ENCODE assay signal across 9 cellular contexts in genomic region chr1:93734999-93735398, GRCh38. TPM values are rescaled to one million over a fixed set of nuclear protein-coding genes. Genes with fewer than 3 reads are reported as not detected.
DNase-seq lines count a peak whose midpoint lies in the region; ATAC-seq and TF ChIP-seq lines count a peak whose summit lies in the region.
"Had no signal": no experiment of that assay in that cellular context is flagged by ENCODE, and none has a peak within 500 bp of the region (broad histone marks: within the 10 kb centered on the region; RNA-seq: fewer than 3 reads in every experiment).

No MANE protein-coding gene starts in this region.

- H3K9me3 Mint-ChIP-seq in progenitor cell of endocrine pancreas (ENCODE audit: low read depth): no peaks in the 10 kb centered on the region

- no peaks in the 10 kb centered on the region for H3K27me3 ChIP-seq in GM06990 (replicated peaks; ENCODE audit: control insufficient read depth, insufficient read depth, low read length)
- H3K27me3 ChIP-seq in IMR-90 (ENCODE audit: control insufficient read depth, insufficient read depth, low read length): no peaks in the 10 kb centered on the region
- H3K27me3 ChIP-seq in mammary epithelial cell (ENCODE audit: insufficient read depth, low read length): no peaks in the 10 kb centered on the region
- no peaks in the 10 kb centered on the region for H3K27me3 ChIP-seq in osteoblast (ENCODE audit: insufficient read depth, low read length)
- H3K27me3 ChIP-seq: uterus had no signal

- peak overlapping the region; percentile 74 for H2AK9ac ChIP-seq in IMR-90 (replicated peaks; ENCODE audit: low read depth, low read length, poor library complexity)

- intact Hi-C loops in IMR-90 (cut with micrococcal nuclease) (loop anchor here (1.0 to 5.0 kb wide), 4 partner anchors 53 to 298 kb away; partner anchors contain the start of gene BCAR3), mammary epithelial cell (cut with micrococcal nuclease) (no loop called here)

- DNase-seq in GM06990 (ENCODE audit: extremely low read depth, insufficient read length) (no peak), IMR-90 (no peak), mammary epithelial cell (no peak), osteoblast (ENCODE audit: insufficient read length, low spot score, missing footprints) (no peak), progenitor cell of endocrine pancreas (ENCODE audit: low spot score, unreplicated experiment) (no peak)
- no peak for DNase-seq in activated CD4-positive, alpha-beta T cell treated with anti-CD3 and anti-CD28 coated beads, Interleukin-2, amount 50 U/mL, for 48 hours
- DNase-seq: esophagus squamous epithelium, uterus had no signal

- H2AFZ ChIP-seq in IMR-90 (replicated peaks; ENCODE audit: low read length, poor library complexity) (peak overlapping the region; percentile 0), mammary epithelial cell (ENCODE audit: low read depth, low read length) (no peak overlapping the region), osteoblast (ENCODE audit: low read length) (peak overlapping the region; percentile 4)

- H3K4me2 ChIP-seq in IMR-90 (ENCODE audit: low read depth, low read length): no peak overlapping the region
- no peak overlapping the region for H3K4me2 ChIP-seq in mammary epithelial cell (ENCODE audit: insufficient read depth, low read depth, low read length)
- H3K4me2 ChIP-seq in osteoblast (ENCODE audit: insufficient read depth, low read length): no peak overlapping the region

- H3K4me1 Mint-ChIP-seq in progenitor cell of endocrine pancreas (ENCODE audit: low read depth): peaks cover 3% of the 10 kb centered on the region

- H2BK5ac ChIP-seq in IMR-90 (ENCODE audit: low read depth, low read length, poor library complexity, severe bottlenecking): peak overlapping the region; percentile 61

- no peak overlapping the region for H3K4me3 Mint-ChIP-seq in progenitor cell of endocrine pancreas (ENCODE audit: low read depth)

- no peak overlapping the region for H3K27ac Mint-ChIP-seq in progenitor cell of endocrine pancreas

- H3K27ac ChIP-seq in IMR-90 (ENCODE audit: insufficient read depth, low read length) (no peak overlapping the region), mammary epithelial cell (ENCODE audit: insufficient read depth, low read depth, low read length) (peak overlapping the region; percentile 47), osteoblast (ENCODE audit: low read depth, low read length) (peak overlapping the region; percentile 58)
- H3K27ac ChIP-seq: esophagus squamous epithelium, uterus had no signal

- TF ChIP-seq POLR2A in IMR-90 (IDR thresholded peaks at IDR 0.05; ENCODE audit: low read depth, low read length): no peak

- H3K23ac ChIP-seq in IMR-90 (ENCODE audit: low read depth, low read length): peak overlapping the region; percentile 25

- POLR2A ChIA-PET in IMR-90 (lab: Charles Lee; ENCODE audit: unreplicated experiment): no interaction called here

- H3K14ac ChIP-seq in IMR-90 (replicated peaks; ENCODE audit: low read depth, low read length): peak overlapping the region; percentile 65

- peaks cover 11% of the 10 kb centered on the region for H3K27me3 Mint-ChIP-seq in progenitor cell of endocrine pancreas

- peak overlapping the region; percentile 62 for H2AK5ac ChIP-seq in IMR-90 (ENCODE audit: low read depth, low read length)

- peak overlapping the region; percentile 86 for H3K4ac ChIP-seq in IMR-90 (ENCODE audit: low read depth, low read length)

- no CpG with 5 or more reads among the region's 2 CpGs for WGBS in IMR-90 (ENCODE audit: extremely low coverage in 2 of 2, insufficient read length in 1 of 2), 2 experiments
- 100% methylated on average over 2 of the region's 2 CpGs for WGBS in mammary epithelial cell (ENCODE audit: low coverage, missing lambda C conversion rate)

- H3K9me3 ChIP-seq in IMR-90 (ENCODE audit: control insufficient read depth, insufficient read depth, low read length): peaks cover 3% of the 10 kb centered on the region; the same call in 1 of the 2 replicates
- no peaks in the 10 kb centered on the region for H3K9me3 ChIP-seq in mammary epithelial cell (replicated peaks; ENCODE audit: insufficient read depth, low read length)
- no peaks in the 10 kb centered on the region for H3K9me3 ChIP-seq in osteoblast (ENCODE audit: low read depth, low read length)
- H3K9me3 ChIP-seq: esophagus squamous epithelium, uterus had no signal

- H3K9ac ChIP-seq in IMR-90 (ENCODE audit: low read depth, low read length): no peak overlapping the region
- H3K9ac ChIP-seq in mammary epithelial cell (ENCODE audit: insufficient read depth, low read length): no peak overlapping the region

- H3K18ac ChIP-seq in IMR-90 (ENCODE audit: low read depth, low read length): peak overlapping the region; percentile 72; the same call in 1 of the 2 replicates

- peak overlapping the region; percentile 52; the same call in 2 of the 3 replicates for H2BK15ac ChIP-seq in IMR-90 (ENCODE audit: low read depth, low read length)

- H4K91ac ChIP-seq in IMR-90 (ENCODE audit: insufficient read depth, low read depth, low read length): peak overlapping the region; percentile 51

- H3K36me3 Mint-ChIP-seq in progenitor cell of endocrine pancreas (ENCODE audit: insufficient read depth): no peaks in the 10 kb centered on the region

- TF ChIP-seq CTCF in GM06990 (IDR thresholded peaks at IDR 0.05; ENCODE audit: insufficient read depth, low read length, poor library complexity, severe bottlenecking): peak; percentile 68
- TF ChIP-seq CTCF in IMR-90 (conservative IDR thresholded peaks at IDR 0.05; ENCODE audit: low read depth, low read length): peak; percentile 40
- peak in 1 of 2 donors; percentile 23 for TF ChIP-seq CTCF in mammary epithelial cell (conservative IDR thresholded peaks at IDR 0.05 in 1 of 2, IDR thresholded peaks at IDR 0.05 in 1 of 2; ENCODE audit: extremely low read depth in 1 of 2, insufficient read depth in 1 of 2, low read depth in 1 of 2, low read length in 2 of 2)
- peak; percentile 55 for TF ChIP-seq CTCF in osteoblast (IDR thresholded peaks at IDR 0.05; ENCODE audit: extremely low read depth, low read depth, low read length)
- TF ChIP-seq CTCF in progenitor cell of endocrine pancreas (IDR thresholded peaks at IDR 0.05; ENCODE audit: unreplicated experiment): no peak

- H4K8ac ChIP-seq in IMR-90 (ENCODE audit: low read depth in 2 of 2, low read length in 2 of 2): peak overlapping the region; percentile 25 to 67; a peak in 3 of 4 replicates

- TF ChIP-seq RAD21 in IMR-90 (IDR thresholded peaks at IDR 0.05; ENCODE audit: low read length): peak; percentile 32

- no peak overlapping the region for H3K56ac ChIP-seq in IMR-90 (ENCODE audit: extremely low read depth, insufficient read depth, low read length)

- ATAC-seq in IMR-90 (ENCODE audit: low read depth) (no peak), HG02763 (IDR thresholded peaks at IDR 0.05; ENCODE audit: unreplicated experiment) (no peak)

- BruUV-seq in IMR-90 (replicated peaks; lab: Mats Ljungman, UMichigan) (no TSS peak), mammary epithelial cell (replicated peaks; lab: Mats Ljungman, UMichigan) (no TSS peak)

- H2BK20ac ChIP-seq in IMR-90 (ENCODE audit: low read depth, low read length): peak overlapping the region; percentile 83

- in situ Hi-C loops in IMR-90 (cut with MboI; ENCODE audit: low sequenced_read_pairs) (no loop called here), mammary epithelial cell (cut with MboI; ENCODE audit: low sequenced_read_pairs in 2 of 2) (no loop called here)

- peaks cover 19% of the 10 kb centered on the region for H3K9me1 ChIP-seq in IMR-90 (ENCODE audit: insufficient read depth, low read length)

- H3K4me3 ChIP-seq in GM06990 (replicated peaks; ENCODE audit: low read depth, low read length) (no peak overlapping the region), IMR-90 (ENCODE audit: insufficient read depth, low read depth, low read length) (no peak overlapping the region), mammary epithelial cell (replicated peaks in 1 of 3; ENCODE audit: insufficient read depth in 1 of 3, low read depth in 2 of 3, low read length in 3 of 3) (no peak overlapping the region), osteoblast (ENCODE audit: insufficient read depth, low read length) (no peak overlapping the region)
- H3K4me3 ChIP-seq: esophagus squamous epithelium, uterus had no signal

- H3K79me1 ChIP-seq in IMR-90 (ENCODE audit: low read depth in 1 of 2, low read length in 2 of 2): peaks cover 0 to 11% of the 10 kb centered on the region in 2 experiments; a peak in 3 of 4 replicates

- peak overlapping the region; percentile 85 for H2BK120ac ChIP-seq in IMR-90 (ENCODE audit: low read depth, low read length)

- H3K79me2 ChIP-seq in mammary epithelial cell (ENCODE audit: insufficient read depth, low read length): peaks cover 17% of the 10 kb centered on the region
- no peaks in the 10 kb centered on the region for H3K79me2 ChIP-seq in osteoblast (ENCODE audit: insufficient read depth, low read length)

- dilution Hi-C loops in IMR-90 (cut with HindIII; ENCODE audit: low sequenced_read_pairs, unreplicated experiment) (no loop called here), mammary epithelial cell (cut with HindIII; ENCODE audit: low sequenced_read_pairs) (loop anchor here (5.0 to 10.0 kb wide), 4 partner anchors 52 to 120 kb away; no protein-coding TSS in a partner anchor)

- H3K4me1 ChIP-seq in IMR-90 (ENCODE audit: control insufficient read depth, insufficient read depth, low read length) (peaks cover 20% of the 10 kb centered on the region), mammary epithelial cell (ENCODE audit: insufficient read depth, low read length) (peaks cover 66% of the 10 kb centered on the region), osteoblast (ENCODE audit: insufficient read depth, low read length) (peaks cover 40% of the 10 kb centered on the region)
- H3K4me1 ChIP-seq: uterus had no signal

- H4K20me1 ChIP-seq in IMR-90 (ENCODE audit: insufficient read depth, low read length) (no peaks in the 10 kb centered on the region), mammary epithelial cell (ENCODE audit: insufficient read depth, low read length) (no peaks in the 10 kb centered on the region), osteoblast (ENCODE audit: insufficient read depth, low read length) (no peaks in the 10 kb centered on the region)

- CTCF ChIA-PET in IMR-90 (lab: Yijun Ruan, JAX): interaction anchor here (0.7 to 1.7 kb wide), 7 partner anchors 9 to 109 kb away, joined by 3 to 20 read pairs (median 4); no protein-coding TSS in a partner anchor
- CTCF ChIA-PET in mammary epithelial cell (lab: Charles Lee; ENCODE audit: low non-redundant PET): interaction anchor here (0.6 to 1.2 kb wide), 2 partner anchors 9 to 106 kb away, joined by 3 to 4 read pairs; no protein-coding TSS in a partner anchor

- H3K36me3 ChIP-seq in GM06990 (ENCODE audit: control insufficient read depth, insufficient read depth, low read length) (no peaks in the 10 kb centered on the region), IMR-90 (ENCODE audit: control insufficient read depth, insufficient read depth, low read length) (no peaks in the 10 kb centered on the region), mammary epithelial cell (ENCODE audit: insufficient read depth, low read length) (no peaks in the 10 kb centered on the region), osteoblast (ENCODE audit: insufficient read depth, low read length) (no peaks in the 10 kb centered on the region)
- H3K36me3 ChIP-seq: esophagus squamous epithelium, uterus had no signal

- H4K5ac ChIP-seq in IMR-90 (ENCODE audit: low read depth, low read length): peak overlapping the region; percentile 51; the same call in 1 of the 2 replicates

RNA-seq across cellular contexts. Expression of gene BCAR3, which starts 53.4 kb away (rescaled TPM):
- total RNA-seq in IMR-90 (2012; rRNA removed): 46.4 TPM in 2 replicates
- polyA plus RNA-seq in IMR-90 (2012; rRNA removed): 41.4 and 47.9 TPM in 2 replicates
- polyA plus RNA-seq in IMR-90 (2012; cell fraction: cytosol; rRNA removed): 28.9 and 33.4 TPM in 2 replicates
- polyA plus RNA-seq in IMR-90 (2012; cell fraction: nucleus; rRNA removed; ENCODE audit: low replicate concordance): 41.5 and 54.4 TPM in 2 replicates
- total RNA-seq in mammary epithelial cell: 100 to 1,000 TPM in 1 of 2 donors, 10 to 100 TPM in 1; 93.0 to 171 TPM
- 123 TPM for polyA plus RNA-seq in mammary epithelial cell
- polyA minus RNA-seq in mammary epithelial cell: 185 TPM
- 34.0 and 37.1 TPM in 2 replicates for total RNA-seq in osteoblast
- 7.1 and 10.5 TPM in 2 replicates for total RNA-seq in progenitor cell of endocrine pancreas
